In the genomic region with DNA sequence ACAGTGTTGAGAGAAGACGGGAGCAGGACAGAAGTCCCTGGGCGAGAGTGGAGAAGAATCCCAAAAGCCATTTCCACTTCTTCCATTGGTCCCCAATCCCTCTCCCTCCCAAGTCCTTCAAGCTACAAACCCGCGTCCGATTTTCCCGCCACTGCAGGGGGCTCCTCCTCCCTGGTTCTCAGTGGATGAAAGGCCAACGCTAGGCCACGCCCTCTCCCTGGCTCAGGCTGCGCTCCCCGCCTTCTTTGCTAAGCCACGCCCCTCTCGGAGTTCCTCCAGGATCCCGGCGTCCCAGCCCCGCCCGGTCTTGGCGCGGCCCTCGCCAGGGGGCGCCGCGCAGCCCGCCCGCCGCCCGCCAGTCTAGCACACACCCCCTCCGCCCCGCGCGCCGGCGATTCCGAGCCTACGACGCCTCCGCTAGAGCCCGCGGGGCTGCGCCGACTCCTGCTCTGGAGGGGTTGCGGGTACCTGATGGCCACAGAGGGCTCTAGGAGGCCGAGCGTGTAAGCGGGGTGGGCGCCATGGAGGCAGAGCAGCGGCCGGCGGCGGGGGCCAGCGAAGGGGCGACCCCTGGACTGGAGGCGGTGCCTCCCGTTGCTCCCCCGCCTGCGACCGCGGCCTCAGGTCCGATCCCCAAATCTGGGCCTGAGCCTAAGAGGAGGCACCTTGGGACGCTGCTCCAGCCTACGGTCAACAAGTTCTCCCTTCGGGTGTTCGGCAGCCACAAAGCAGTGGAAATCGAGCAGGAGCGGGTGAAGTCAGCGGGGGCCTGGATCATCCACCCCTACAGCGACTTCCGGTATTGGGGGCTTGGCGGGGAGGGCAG, we compare ENCODE assay signal across 8 cellular contexts. TPM values are rescaled to one million over a fixed set of nuclear protein-coding genes. Genes with fewer than 3 reads are reported as not detected.
DNase-seq lines count a peak whose midpoint lies in the region; ATAC-seq, FAIRE-seq and TF ChIP-seq lines count a peak whose summit lies in the region.

Gene HCN3 (plus strand): TSS at position 394 of the 826 bp plus-strand sequence. CDS start 128 bp downstream, at position 522.

- H3K4me2 ChIP-seq in DOHH2 (ENCODE audit: low read length): peak within 1 kb of the TSS; percentile 97

- no peaks in the 10 kb centered on the region for H3K27me3 Mint-ChIP-seq in activated T-helper 17 cell treated with anti-CD3 and anti-CD28 coated beads, Interleukin-2, amount 50 U/mL, for 72 hours
- no peaks in the 10 kb centered on the region for H3K27me3 Mint-ChIP-seq in natural killer cell treated with Interleukin-12 subunit alpha and Interleukin-12 subunit beta and Interleukin-15 and Interleukin-18, amount 100 ng/mL, for 72 hours

- H3K9me2 ChIP-seq in DOHH2 (replicated peaks; ENCODE audit: control insufficient read depth, low read length): no peaks in the 10 kb centered on the region

- H3K4me1 Mint-ChIP-seq in activated T-helper 17 cell treated with anti-CD3 and anti-CD28 coated beads, Interleukin-2, amount 50 U/mL, for 72 hours: peaks cover 25% of the 10 kb centered on the region
- H3K4me1 Mint-ChIP-seq in natural killer cell treated with Interleukin-12 subunit alpha and Interleukin-12 subunit beta and Interleukin-15 and Interleukin-18, amount 100 ng/mL, for 72 hours (ENCODE audit: low read depth in 2 of 2): peaks cover 26 to 38% of the 10 kb centered on the region in 2 donors

- H3K9me3 ChIP-seq in DOHH2 (ENCODE audit: control insufficient read depth, insufficient read depth, low read length): no peaks in the 10 kb centered on the region

- peak; percentile 76 for ATAC-seq in activated T-helper 17 cell treated with anti-CD3 and anti-CD28 coated beads, Interleukin-2, amount 50 U/mL, for 72 hours (replicated peaks)
- peak; percentile 82 to 89 for ATAC-seq in natural killer cell treated with Interleukin-12 subunit alpha and Interleukin-12 subunit beta and Interleukin-15 and Interleukin-18, amount 100 ng/mL, for 72 hours

- peak; percentile 97 for DNase-seq in H54 (ENCODE audit: insufficient read length, low spot score)
- peak; percentile 97 for DNase-seq in LoVo (ENCODE audit: low spot score)
- peak; percentile 99 for DNase-seq in RPMI8226
- DNase-seq in fibroblast of pulmonary artery (ENCODE audit: low read depth): peak; percentile 97
- peak; percentile 96 for DNase-seq in natural killer cell treated with Interleukin-12 subunit alpha and Interleukin-12 subunit beta and Interleukin-15 and Interleukin-18, amount 100 ng/mL, for 72 hours (ENCODE audit: low spot score)
- peak; percentile 58 to 90 (median 77) for DNase-seq in stimulated activated naive CD4-positive, alpha-beta T cell (lab: John Stamatoyannopoulos, UW)

- TF ChIP-seq CTCF in DOHH2 (IDR thresholded peaks at IDR 0.05; ENCODE audit: low read depth, low read length, poor library complexity, severe bottlenecking): peak; percentile 72
- TF ChIP-seq CTCF in fibroblast of pulmonary artery (IDR thresholded peaks at IDR 0.05; ENCODE audit: low read length, missing control alignments): peak; percentile 17

- H3K36me3 ChIP-seq in DOHH2 (ENCODE audit: control insufficient read depth, low read length): peaks cover 21% of the 10 kb centered on the region

- peaks cover 32% of the 10 kb centered on the region for H3K79me2 ChIP-seq in DOHH2 (ENCODE audit: control insufficient read depth, low read length)

- peak within 1 kb of the TSS; percentile 75 for H3K4me3 Mint-ChIP-seq in activated T-helper 17 cell treated with anti-CD3 and anti-CD28 coated beads, Interleukin-2, amount 50 U/mL, for 72 hours
- peak within 1 kb of the TSS; percentile 81 for H3K4me3 Mint-ChIP-seq in natural killer cell treated with Interleukin-12 subunit alpha and Interleukin-12 subunit beta and Interleukin-15 and Interleukin-18, amount 100 ng/mL, for 72 hours

- H4K20me1 ChIP-seq in DOHH2 (ENCODE audit: control insufficient read depth, insufficient read depth, low read depth, low read length): peaks cover 4% of the 10 kb centered on the region; the same call in 1 of the 2 replicates

- FAIRE-seq in H54 (lab: Jason Lieb, UNC): no peak

- H3K27me3 ChIP-seq in DOHH2 (ENCODE audit: control insufficient read depth, low read length): no peaks in the 10 kb centered on the region

- H3K27ac Mint-ChIP-seq in activated T-helper 17 cell treated with anti-CD3 and anti-CD28 coated beads, Interleukin-2, amount 50 U/mL, for 72 hours: no peak within 1 kb of the TSS
- peak within 1 kb of the TSS in 1 of 2 donors; percentile 30 for H3K27ac Mint-ChIP-seq in natural killer cell treated with Interleukin-12 subunit alpha and Interleukin-12 subunit beta and Interleukin-15 and Interleukin-18, amount 100 ng/mL, for 72 hours

- TF ChIP-seq POLR2A in H54 (IDR thresholded peaks at IDR 0.05; ENCODE audit: low read depth, low read length): peak; percentile 28; the same call in 1 of the 2 replicates

- H3K4me3 ChIP-seq in DOHH2 (ENCODE audit: low read length) (peak within 1 kb of the TSS; percentile 96), fibroblast of pulmonary artery (replicated peaks; ENCODE audit: low read depth, low read length) (peak within 1 kb of the TSS; percentile 69)

- H3F3A ChIP-seq in DOHH2 (ENCODE audit: control insufficient read depth, insufficient read depth): peaks cover 15% of the 10 kb centered on the region

- H3K9me3 Mint-ChIP-seq in activated T-helper 17 cell treated with anti-CD3 and anti-CD28 coated beads, Interleukin-2, amount 50 U/mL, for 72 hours: no peaks in the 10 kb centered on the region
- no peaks in the 10 kb centered on the region for H3K9me3 Mint-ChIP-seq in natural killer cell treated with Interleukin-12 subunit alpha and Interleukin-12 subunit beta and Interleukin-15 and Interleukin-18, amount 100 ng/mL, for 72 hours

- peak within 1 kb of the TSS; percentile 47 for H3K27ac ChIP-seq in DOHH2 (ENCODE audit: low read depth, low read length)

- peaks cover 40% of the 10 kb centered on the region for H3K4me1 ChIP-seq in DOHH2 (ENCODE audit: control insufficient read depth, low read length)

- H3K36me3 Mint-ChIP-seq in activated T-helper 17 cell treated with anti-CD3 and anti-CD28 coated beads, Interleukin-2, amount 50 U/mL, for 72 hours (ENCODE audit: low read depth): peaks cover 14% of the 10 kb centered on the region
- peaks cover 6% of the 10 kb centered on the region for H3K36me3 Mint-ChIP-seq in natural killer cell treated with Interleukin-12 subunit alpha and Interleukin-12 subunit beta and Interleukin-15 and Interleukin-18, amount 100 ng/mL, for 72 hours

RNA-seq across cellular contexts. Expression of gene HCN3, which starts in this region (rescaled TPM):
- 1 to 10 TPM; 4.1 to 6.0 TPM for total RNA-seq in activated T-helper 17 cell treated with anti-CD3 and anti-CD28 coated beads, Interleukin-2, amount 50 U/mL, for 72 hours
- total RNA-seq in natural killer cell treated with Interleukin-12 subunit alpha and Interleukin-12 subunit beta and Interleukin-15 and Interleukin-18, amount 100 ng/mL, for 72 hours: 1 to 10 TPM; 2.0 to 4.7 TPM

Comparison
In these comparisons a context has a peak if more than half of its experiments do, and no peak if none do; other contexts are left out.
1. Peak in every context shown above with its lines: DNase-seq, ATAC-seq, H3K4me3 ChIP-seq and H3K27ac ChIP-seq.